In the genomic region with DNA sequence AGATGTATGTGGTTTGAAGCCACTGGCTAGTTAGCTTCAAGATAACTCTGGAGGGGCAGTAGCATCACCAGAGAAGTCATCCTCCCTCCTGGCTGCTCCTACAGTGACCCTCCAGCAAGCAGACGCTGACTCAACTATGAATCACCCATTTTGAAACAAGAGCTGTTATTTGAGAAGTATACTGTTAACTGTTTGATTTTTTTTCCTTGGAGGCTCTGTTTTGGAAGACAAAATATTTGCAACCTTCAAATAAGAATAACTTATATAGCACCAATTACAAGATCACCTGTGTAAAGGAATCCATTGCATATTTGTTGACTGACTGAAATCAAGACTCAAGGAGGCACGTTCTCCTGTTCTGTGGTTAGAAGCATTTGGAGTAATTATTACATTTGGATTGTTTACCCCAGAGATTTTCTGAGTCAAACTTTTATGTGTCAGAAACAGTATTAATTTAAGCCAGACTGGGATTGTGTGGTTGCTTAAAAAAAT, we compare ENCODE assay signal across 1 cellular context.
TF ChIP-seq lines count a peak whose summit lies in the region.

No MANE protein-coding gene starts in this region.

TF ChIP-seq in HEK293, 187 proteins besides CTCF, POLR2A, EP300 and RAD21 (continued from another document and continues in another):
- TF ChIP-seq, protein P1, sequence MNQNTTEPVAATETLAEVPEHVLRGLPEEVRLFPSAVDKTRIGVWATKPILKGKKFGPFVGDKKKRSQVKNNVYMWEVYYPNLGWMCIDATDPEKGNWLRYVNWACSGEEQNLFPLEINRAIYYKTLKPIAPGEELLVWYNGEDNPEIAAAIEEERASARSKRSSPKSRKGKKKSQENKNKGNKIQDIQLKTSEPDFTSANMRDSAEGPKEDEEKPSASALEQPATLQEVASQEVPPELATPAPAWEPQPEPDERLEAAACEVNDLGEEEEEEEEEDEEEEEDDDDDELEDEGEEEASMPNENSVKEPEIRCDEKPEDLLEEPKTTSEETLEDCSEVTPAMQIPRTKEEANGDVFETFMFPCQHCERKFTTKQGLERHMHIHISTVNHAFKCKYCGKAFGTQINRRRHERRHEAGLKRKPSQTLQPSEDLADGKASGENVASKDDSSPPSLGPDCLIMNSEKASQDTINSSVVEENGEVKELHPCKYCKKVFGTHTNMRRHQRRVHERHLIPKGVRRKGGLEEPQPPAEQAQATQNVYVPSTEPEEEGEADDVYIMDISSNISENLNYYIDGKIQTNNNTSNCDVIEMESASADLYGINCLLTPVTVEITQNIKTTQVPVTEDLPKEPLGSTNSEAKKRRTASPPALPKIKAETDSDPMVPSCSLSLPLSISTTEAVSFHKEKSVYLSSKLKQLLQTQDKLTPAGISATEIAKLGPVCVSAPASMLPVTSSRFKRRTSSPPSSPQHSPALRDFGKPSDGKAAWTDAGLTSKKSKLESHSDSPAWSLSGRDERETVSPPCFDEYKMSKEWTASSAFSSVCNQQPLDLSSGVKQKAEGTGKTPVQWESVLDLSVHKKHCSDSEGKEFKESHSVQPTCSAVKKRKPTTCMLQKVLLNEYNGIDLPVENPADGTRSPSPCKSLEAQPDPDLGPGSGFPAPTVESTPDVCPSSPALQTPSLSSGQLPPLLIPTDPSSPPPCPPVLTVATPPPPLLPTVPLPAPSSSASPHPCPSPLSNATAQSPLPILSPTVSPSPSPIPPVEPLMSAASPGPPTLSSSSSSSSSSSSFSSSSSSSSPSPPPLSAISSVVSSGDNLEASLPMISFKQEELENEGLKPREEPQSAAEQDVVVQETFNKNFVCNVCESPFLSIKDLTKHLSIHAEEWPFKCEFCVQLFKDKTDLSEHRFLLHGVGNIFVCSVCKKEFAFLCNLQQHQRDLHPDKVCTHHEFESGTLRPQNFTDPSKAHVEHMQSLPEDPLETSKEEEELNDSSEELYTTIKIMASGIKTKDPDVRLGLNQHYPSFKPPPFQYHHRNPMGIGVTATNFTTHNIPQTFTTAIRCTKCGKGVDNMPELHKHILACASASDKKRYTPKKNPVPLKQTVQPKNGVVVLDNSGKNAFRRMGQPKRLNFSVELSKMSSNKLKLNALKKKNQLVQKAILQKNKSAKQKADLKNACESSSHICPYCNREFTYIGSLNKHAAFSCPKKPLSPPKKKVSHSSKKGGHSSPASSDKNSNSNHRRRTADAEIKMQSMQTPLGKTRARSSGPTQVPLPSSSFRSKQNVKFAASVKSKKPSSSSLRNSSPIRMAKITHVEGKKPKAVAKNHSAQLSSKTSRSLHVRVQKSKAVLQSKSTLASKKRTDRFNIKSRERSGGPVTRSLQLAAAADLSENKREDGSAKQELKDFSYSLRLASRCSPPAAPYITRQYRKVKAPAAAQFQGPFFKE (tag by site-specific recombination; IDR thresholded peaks at IDR 0.05; ENCODE audit: borderline replicate concordance) = no peak
- TF ChIP-seq, protein P2, sequence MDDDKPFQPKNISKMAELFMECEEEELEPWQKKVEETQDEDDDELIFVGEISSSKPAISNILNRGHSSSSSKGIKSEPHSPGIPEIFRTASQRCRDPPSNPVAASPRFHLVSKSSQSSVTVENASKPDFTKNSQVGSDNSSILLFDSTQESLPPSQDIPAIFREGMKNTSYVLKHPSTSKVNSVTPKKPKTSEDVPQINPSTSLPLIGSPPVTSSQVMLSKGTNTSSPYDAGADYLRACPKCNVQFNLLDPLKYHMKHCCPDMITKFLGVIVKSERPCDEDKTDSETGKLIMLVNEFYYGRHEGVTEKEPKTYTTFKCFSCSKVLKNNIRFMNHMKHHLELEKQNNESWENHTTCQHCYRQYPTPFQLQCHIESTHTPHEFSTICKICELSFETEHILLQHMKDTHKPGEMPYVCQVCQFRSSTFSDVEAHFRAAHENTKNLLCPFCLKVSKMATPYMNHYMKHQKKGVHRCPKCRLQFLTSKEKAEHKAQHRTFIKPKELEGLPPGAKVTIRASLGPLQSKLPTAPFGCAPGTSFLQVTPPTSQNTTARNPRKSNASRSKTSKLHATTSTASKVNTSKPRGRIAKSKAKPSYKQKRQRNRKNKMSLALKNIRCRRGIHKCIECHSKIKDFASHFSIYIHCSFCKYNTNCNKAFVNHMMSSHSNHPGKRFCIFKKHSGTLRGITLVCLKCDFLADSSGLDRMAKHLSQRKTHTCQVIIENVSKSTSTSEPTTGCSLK (tag by site-specific recombination; IDR thresholded peaks at IDR 0.05) = no peak
- TF ChIP-seq BCL11A (tag by site-specific recombination; IDR thresholded peaks at IDR 0.05; ENCODE audit: low read depth) (peak; percentile 35; the same call in 1 of the 2 replicates), ZNF140 (tag by site-specific recombination; IDR thresholded peaks at IDR 0.05) (no peak), RBAK (tag by site-specific recombination; IDR thresholded peaks at IDR 0.05) (no peak), GFI1B (tag by site-specific recombination; IDR thresholded peaks at IDR 0.05) (no peak), ZNF560 (tag by site-specific recombination; IDR thresholded peaks at IDR 0.05; ENCODE audit: borderline replicate concordance) (no peak), ZNF529 (tag by site-specific recombination; IDR thresholded peaks at IDR 0.05; ENCODE audit: insufficient replicate concordance) (no peak), ZNF670 (tag by site-specific recombination; IDR thresholded peaks at IDR 0.05; ENCODE audit: low read depth) (no peak), ZFP41 (tag by site-specific recombination; IDR thresholded peaks at IDR 0.05; ENCODE audit: borderline replicate concordance) (no peak), ZNF585B (tag by site-specific recombination; IDR thresholded peaks at IDR 0.05) (no peak), SETDB1 (IDR thresholded peaks at IDR 0.05; ENCODE audit: insufficient read length, low read length) (no peak), ZEB2 (tag by site-specific recombination; IDR thresholded peaks at IDR 0.05) (peak; percentile 64), SALL2 (tag by site-specific recombination; IDR thresholded peaks at IDR 0.05; ENCODE audit: borderline replicate concordance) (no peak), ZNF48 (tag by site-specific recombination; IDR thresholded peaks at IDR 0.05) (no peak), MYNN (tag by site-specific recombination; IDR thresholded peaks at IDR 0.05; ENCODE audit: borderline replicate concordance) (no peak), ZNF510 (tag by site-specific recombination; IDR thresholded peaks at IDR 0.05; ENCODE audit: insufficient replicate concordance) (no peak), ZNF596 (tag by site-specific recombination; IDR thresholded peaks at IDR 0.05) (no peak), SCRT1 (tag by site-specific recombination; IDR thresholded peaks at IDR 0.05; ENCODE audit: borderline replicate concordance) (no peak), ZNF544 (tag by site-specific recombination; IDR thresholded peaks at IDR 0.05) (no peak), ZNF433 (tag by site-specific recombination; IDR thresholded peaks at IDR 0.05; ENCODE audit: low read depth) (no peak), ZNF341 (tag by site-specific recombination; IDR thresholded peaks at IDR 0.05; ENCODE audit: low read depth) (peak; percentile 54; the same call in 1 of the 2 replicates), KLF7 (tag by site-specific recombination; IDR thresholded peaks at IDR 0.05; ENCODE audit: borderline replicate concordance) (no peak), ZNF792 (tag by site-specific recombination; IDR thresholded peaks at IDR 0.05) (no peak)
- TF ChIP-seq, protein P3, sequence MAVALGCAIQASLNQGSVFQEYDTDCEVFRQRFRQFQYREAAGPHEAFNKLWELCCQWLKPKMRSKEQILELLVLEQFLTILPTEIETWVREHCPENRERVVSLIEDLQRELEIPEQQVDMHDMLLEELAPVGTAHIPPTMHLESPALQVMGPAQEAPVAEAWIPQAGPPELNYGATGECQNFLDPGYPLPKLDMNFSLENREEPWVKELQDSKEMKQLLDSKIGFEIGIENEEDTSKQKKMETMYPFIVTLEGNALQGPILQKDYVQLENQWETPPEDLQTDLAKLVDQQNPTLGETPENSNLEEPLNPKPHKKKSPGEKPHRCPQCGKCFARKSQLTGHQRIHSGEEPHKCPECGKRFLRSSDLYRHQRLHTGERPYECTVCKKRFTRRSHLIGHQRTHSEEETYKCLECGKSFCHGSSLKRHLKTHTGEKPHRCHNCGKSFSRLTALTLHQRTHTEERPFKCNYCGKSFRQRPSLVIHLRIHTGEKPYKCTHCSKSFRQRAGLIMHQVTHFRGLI (tag by site-specific recombination; IDR thresholded peaks at IDR 0.05) = no peak
- TF ChIP-seq, protein P4, sequence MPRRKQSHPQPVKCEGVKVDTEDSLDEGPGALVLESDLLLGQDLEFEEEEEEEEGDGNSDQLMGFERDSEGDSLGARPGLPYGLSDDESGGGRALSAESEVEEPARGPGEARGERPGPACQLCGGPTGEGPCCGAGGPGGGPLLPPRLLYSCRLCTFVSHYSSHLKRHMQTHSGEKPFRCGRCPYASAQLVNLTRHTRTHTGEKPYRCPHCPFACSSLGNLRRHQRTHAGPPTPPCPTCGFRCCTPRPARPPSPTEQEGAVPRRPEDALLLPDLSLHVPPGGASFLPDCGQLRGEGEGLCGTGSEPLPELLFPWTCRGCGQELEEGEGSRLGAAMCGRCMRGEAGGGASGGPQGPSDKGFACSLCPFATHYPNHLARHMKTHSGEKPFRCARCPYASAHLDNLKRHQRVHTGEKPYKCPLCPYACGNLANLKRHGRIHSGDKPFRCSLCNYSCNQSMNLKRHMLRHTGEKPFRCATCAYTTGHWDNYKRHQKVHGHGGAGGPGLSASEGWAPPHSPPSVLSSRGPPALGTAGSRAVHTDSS (tag by site-specific recombination; IDR thresholded peaks at IDR 0.05) = no peak
- TF ChIP-seq, protein P5, sequence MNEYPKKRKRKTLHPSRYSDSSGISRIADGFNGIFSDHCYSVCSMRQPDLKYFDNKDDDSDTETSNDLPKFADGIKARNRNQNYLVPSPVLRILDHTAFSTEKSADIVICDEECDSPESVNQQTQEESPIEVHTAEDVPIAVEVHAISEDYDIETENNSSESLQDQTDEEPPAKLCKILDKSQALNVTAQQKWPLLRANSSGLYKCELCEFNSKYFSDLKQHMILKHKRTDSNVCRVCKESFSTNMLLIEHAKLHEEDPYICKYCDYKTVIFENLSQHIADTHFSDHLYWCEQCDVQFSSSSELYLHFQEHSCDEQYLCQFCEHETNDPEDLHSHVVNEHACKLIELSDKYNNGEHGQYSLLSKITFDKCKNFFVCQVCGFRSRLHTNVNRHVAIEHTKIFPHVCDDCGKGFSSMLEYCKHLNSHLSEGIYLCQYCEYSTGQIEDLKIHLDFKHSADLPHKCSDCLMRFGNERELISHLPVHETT (tag by site-specific recombination; IDR thresholded peaks at IDR 0.05) = peak; percentile 33; the same call in 1 of the 2 replicates
- TF ChIP-seq, protein P6, sequence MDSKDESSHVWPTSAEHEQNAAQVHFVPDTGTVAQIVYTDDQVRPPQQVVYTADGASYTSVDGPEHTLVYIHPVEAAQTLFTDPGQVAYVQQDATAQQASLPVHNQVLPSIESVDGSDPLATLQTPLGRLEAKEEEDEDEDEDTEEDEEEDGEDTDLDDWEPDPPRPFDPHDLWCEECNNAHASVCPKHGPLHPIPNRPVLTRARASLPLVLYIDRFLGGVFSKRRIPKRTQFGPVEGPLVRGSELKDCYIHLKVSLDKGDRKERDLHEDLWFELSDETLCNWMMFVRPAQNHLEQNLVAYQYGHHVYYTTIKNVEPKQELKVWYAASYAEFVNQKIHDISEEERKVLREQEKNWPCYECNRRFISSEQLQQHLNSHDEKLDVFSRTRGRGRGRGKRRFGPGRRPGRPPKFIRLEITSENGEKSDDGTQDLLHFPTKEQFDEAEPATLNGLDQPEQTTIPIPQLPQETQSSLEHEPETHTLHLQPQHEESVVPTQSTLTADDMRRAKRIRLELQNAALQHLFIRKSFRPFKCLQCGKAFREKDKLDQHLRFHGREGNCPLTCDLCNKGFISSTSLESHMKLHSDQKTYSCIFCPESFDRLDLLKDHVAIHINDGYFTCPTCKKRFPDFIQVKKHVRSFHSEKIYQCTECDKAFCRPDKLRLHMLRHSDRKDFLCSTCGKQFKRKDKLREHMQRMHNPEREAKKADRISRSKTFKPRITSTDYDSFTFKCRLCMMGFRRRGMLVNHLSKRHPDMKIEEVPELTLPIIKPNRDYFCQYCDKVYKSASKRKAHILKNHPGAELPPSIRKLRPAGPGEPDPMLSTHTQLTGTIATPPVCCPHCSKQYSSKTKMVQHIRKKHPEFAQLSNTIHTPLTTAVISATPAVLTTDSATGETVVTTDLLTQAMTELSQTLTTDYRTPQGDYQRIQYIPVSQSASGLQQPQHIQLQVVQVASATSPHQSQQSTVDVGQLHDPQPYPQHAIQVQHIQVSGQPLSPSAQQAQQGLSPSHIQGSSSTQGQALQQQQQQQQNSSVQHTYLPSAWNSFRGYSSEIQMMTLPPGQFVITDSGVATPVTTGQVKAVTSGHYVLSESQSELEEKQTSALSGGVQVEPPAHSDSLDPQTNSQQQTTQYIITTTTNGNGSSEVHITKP (tag by site-specific recombination; IDR thresholded peaks at IDR 0.05) = no peak
- TF ChIP-seq, protein P7, sequence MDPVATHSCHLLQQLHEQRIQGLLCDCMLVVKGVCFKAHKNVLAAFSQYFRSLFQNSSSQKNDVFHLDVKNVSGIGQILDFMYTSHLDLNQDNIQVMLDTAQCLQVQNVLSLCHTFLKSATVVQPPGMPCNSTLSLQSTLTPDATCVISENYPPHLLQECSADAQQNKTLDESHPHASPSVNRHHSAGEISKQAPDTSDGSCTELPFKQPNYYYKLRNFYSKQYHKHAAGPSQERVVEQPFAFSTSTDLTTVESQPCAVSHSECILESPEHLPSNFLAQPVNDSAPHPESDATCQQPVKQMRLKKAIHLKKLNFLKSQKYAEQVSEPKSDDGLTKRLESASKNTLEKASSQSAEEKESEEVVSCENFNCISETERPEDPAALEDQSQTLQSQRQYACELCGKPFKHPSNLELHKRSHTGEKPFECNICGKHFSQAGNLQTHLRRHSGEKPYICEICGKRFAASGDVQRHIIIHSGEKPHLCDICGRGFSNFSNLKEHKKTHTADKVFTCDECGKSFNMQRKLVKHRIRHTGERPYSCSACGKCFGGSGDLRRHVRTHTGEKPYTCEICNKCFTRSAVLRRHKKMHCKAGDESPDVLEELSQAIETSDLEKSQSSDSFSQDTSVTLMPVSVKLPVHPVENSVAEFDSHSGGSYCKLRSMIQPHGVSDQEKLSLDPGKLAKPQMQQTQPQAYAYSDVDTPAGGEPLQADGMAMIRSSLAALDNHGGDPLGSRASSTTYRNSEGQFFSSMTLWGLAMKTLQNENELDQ (tag by site-specific recombination; IDR thresholded peaks at IDR 0.05; ENCODE audit: low read depth) = no peak
- TF ChIP-seq, protein P8, sequence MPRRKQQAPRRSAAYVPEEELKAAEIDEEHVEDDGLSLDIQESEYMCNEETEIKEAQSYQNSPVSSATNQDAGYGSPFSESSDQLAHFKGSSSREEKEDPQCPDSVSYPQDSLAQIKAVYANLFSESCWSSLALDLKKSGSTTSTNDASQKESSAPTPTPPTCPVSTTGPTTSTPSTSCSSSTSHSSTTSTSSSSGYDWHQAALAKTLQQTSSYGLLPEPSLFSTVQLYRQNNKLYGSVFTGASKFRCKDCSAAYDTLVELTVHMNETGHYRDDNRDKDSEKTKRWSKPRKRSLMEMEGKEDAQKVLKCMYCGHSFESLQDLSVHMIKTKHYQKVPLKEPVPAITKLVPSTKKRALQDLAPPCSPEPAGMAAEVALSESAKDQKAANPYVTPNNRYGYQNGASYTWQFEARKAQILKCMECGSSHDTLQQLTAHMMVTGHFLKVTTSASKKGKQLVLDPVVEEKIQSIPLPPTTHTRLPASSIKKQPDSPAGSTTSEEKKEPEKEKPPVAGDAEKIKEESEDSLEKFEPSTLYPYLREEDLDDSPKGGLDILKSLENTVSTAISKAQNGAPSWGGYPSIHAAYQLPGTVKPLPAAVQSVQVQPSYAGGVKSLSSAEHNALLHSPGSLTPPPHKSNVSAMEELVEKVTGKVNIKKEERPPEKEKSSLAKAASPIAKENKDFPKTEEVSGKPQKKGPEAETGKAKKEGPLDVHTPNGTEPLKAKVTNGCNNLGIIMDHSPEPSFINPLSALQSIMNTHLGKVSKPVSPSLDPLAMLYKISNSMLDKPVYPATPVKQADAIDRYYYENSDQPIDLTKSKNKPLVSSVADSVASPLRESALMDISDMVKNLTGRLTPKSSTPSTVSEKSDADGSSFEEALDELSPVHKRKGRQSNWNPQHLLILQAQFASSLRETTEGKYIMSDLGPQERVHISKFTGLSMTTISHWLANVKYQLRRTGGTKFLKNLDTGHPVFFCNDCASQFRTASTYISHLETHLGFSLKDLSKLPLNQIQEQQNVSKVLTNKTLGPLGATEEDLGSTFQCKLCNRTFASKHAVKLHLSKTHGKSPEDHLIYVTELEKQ (tag by site-specific recombination; IDR thresholded peaks at IDR 0.05; ENCODE audit: borderline replicate concordance) = peak; percentile 4; the same call in 1 of the 2 replicates
